18 cellular contexts compared by ENCODE assay signal in genomic region chr19:1136918-1137317, GRCh38. TPM values are rescaled to one million over a fixed set of nuclear protein-coding genes. Genes with fewer than 3 reads are reported as not detected.
DNase-seq lines count a peak whose midpoint lies in the region; ATAC-seq and TF ChIP-seq lines count a peak whose summit lies in the region.
"Had no signal": no experiment of that assay in that cellular context is flagged by ENCODE, and none has a peak within 500 bp of the region (broad histone marks: within the 10 kb centered on the region; RNA-seq: fewer than 3 reads in every experiment).

No MANE protein-coding gene starts in this region.

- H3K9ac ChIP-seq in mucosa of stomach (ENCODE audit: low read length) = peak overlapping the region; percentile 34

- H3K4me1 Mint-ChIP-seq in activated naive CD8-positive, alpha-beta T cell (ENCODE audit: low read depth) = peaks cover 2% of the 10 kb centered on the region
- peaks cover 13% of the 10 kb centered on the region for H3K4me1 Mint-ChIP-seq in activated naive CD8-positive, alpha-beta T cell treated with anti-CD3 and anti-CD28 coated beads for 36 hours
- H3K4me1 Mint-ChIP-seq in activated T-helper 17 cell treated with anti-CD3 and anti-CD28 coated beads, Interleukin-2, amount 50 U/mL, for 72 hours = peaks cover 5% of the 10 kb centered on the region
- H3K4me1 Mint-ChIP-seq in type B pancreatic cell (ENCODE audit: unreplicated experiment) = no peaks in the 10 kb centered on the region

- H3K9me3 ChIP-seq in mucosa of stomach (ENCODE audit: control insufficient read depth, low read length) = no peaks in the 10 kb centered on the region
- H3K9me3 ChIP-seq: HAP-1, MG63 had no signal

- ATAC-seq in activated T-helper 17 cell treated with anti-CD3 and anti-CD28 coated beads, Interleukin-2, amount 50 U/mL, for 72 hours (replicated peaks) = no peak
- no peak for ATAC-seq in HG02840 (IDR thresholded peaks at IDR 0.05; ENCODE audit: low FRiP score, unreplicated experiment)

- H3K9me3 Mint-ChIP-seq in activated naive CD8-positive, alpha-beta T cell (ENCODE audit: low read depth) = no peaks in the 10 kb centered on the region
- peaks cover 2% of the 10 kb centered on the region for H3K9me3 Mint-ChIP-seq in activated naive CD8-positive, alpha-beta T cell treated with anti-CD3 and anti-CD28 coated beads for 36 hours
- H3K9me3 Mint-ChIP-seq in activated T-helper 17 cell treated with anti-CD3 and anti-CD28 coated beads, Interleukin-2, amount 50 U/mL, for 72 hours = no peaks in the 10 kb centered on the region
- no peaks in the 10 kb centered on the region for H3K9me3 Mint-ChIP-seq in type B pancreatic cell

- no peak overlapping the region for H3K4me3 ChIP-seq in mucosa of stomach (ENCODE audit: low read length)
- H3K4me3 ChIP-seq: HAP-1, lung, MG63 had no signal

- H3K27me3 ChIP-seq in mucosa of stomach (ENCODE audit: control insufficient read depth, insufficient read depth, low read length) = no peaks in the 10 kb centered on the region
- H3K27me3 ChIP-seq: MG63 had no signal

- TF ChIP-seq CTCF in type B pancreatic cell (conservative IDR thresholded peaks at IDR 0.05) = no peak

- DNase-seq in activated naive CD8-positive, alpha-beta T cell treated with anti-CD3 and anti-CD28 coated beads for 36 hours = no peak
- no peak for DNase-seq in type B pancreatic cell (ENCODE audit: extremely low spot score, unreplicated experiment)
- DNase-seq in COLO829 (ENCODE audit: low spot score) = no peak
- DNase-seq in NCI-H345 treated with DMSO at 0.1 percent for 48 hours (lab: John Stamatoyannopoulos, UW; ENCODE audit: unreplicated experiment) = no peak
- DNase-seq: ACHN; activated CD4-positive, alpha-beta T cell treated with anti-CD3 and anti-CD28 coated beads for 48 hours; DND-41; IMR-90; MG63; NCI-H187; NCI-H446 treated with DMSO at 0.1 percent for 48 hours; stimulated activated CD4-positive, alpha-beta T cell treated with anti-CD3 and anti-CD28 coated beads, Interleukin-2, amount 100 ng/mL, for 48 hours had no signal

- H3K36me3 ChIP-seq in mucosa of stomach (ENCODE audit: control insufficient read depth, insufficient read depth, low read length) = no peaks in the 10 kb centered on the region
- H3K36me3 ChIP-seq: HAP-1 had no signal

- no peaks in the 10 kb centered on the region for H3K27me3 Mint-ChIP-seq in activated naive CD8-positive, alpha-beta T cell
- H3K27me3 Mint-ChIP-seq in activated naive CD8-positive, alpha-beta T cell treated with anti-CD3 and anti-CD28 coated beads for 36 hours = no peaks in the 10 kb centered on the region
- no peaks in the 10 kb centered on the region for H3K27me3 Mint-ChIP-seq in activated T-helper 17 cell treated with anti-CD3 and anti-CD28 coated beads, Interleukin-2, amount 50 U/mL, for 72 hours
- no peaks in the 10 kb centered on the region for H3K27me3 Mint-ChIP-seq in type B pancreatic cell

- H3K27ac Mint-ChIP-seq in activated naive CD8-positive, alpha-beta T cell = peak overlapping the region; percentile 89
- no peak overlapping the region for H3K27ac Mint-ChIP-seq in activated naive CD8-positive, alpha-beta T cell treated with anti-CD3 and anti-CD28 coated beads for 36 hours
- H3K27ac Mint-ChIP-seq in activated T-helper 17 cell treated with anti-CD3 and anti-CD28 coated beads, Interleukin-2, amount 50 U/mL, for 72 hours = peak overlapping the region; percentile 53
- H3K27ac Mint-ChIP-seq in type B pancreatic cell = peak overlapping the region; percentile 44

- H3K4me1 ChIP-seq in mucosa of stomach (ENCODE audit: control insufficient read depth, insufficient read depth, low read length) = peaks cover 39% of the 10 kb centered on the region
- H3K4me1 ChIP-seq: HAP-1 had no signal

- H3K4me3 Mint-ChIP-seq in activated naive CD8-positive, alpha-beta T cell = no peak overlapping the region
- no peak overlapping the region for H3K4me3 Mint-ChIP-seq in activated naive CD8-positive, alpha-beta T cell treated with anti-CD3 and anti-CD28 coated beads for 36 hours
- no peak overlapping the region for H3K4me3 Mint-ChIP-seq in activated T-helper 17 cell treated with anti-CD3 and anti-CD28 coated beads, Interleukin-2, amount 50 U/mL, for 72 hours
- no peak overlapping the region for H3K4me3 Mint-ChIP-seq in type B pancreatic cell

- peaks cover under 1% of the 10 kb centered on the region for H3K36me3 Mint-ChIP-seq in activated naive CD8-positive, alpha-beta T cell
- peaks cover 17% of the 10 kb centered on the region for H3K36me3 Mint-ChIP-seq in activated naive CD8-positive, alpha-beta T cell treated with anti-CD3 and anti-CD28 coated beads for 36 hours
- peaks cover 18% of the 10 kb centered on the region for H3K36me3 Mint-ChIP-seq in activated T-helper 17 cell treated with anti-CD3 and anti-CD28 coated beads, Interleukin-2, amount 50 U/mL, for 72 hours (ENCODE audit: low read depth)
- peaks cover 9% of the 10 kb centered on the region for H3K36me3 Mint-ChIP-seq in type B pancreatic cell

RNA-seq across cellular contexts. Expression of gene GPX4, which starts 33.1 kb away (rescaled TPM):
- total RNA-seq in activated naive CD8-positive, alpha-beta T cell treated with anti-CD3 and anti-CD28 coated beads for 36 hours = 100 to 1,000 TPM; 225 to 231 TPM
- total RNA-seq in activated T-helper 17 cell treated with anti-CD3 and anti-CD28 coated beads, Interleukin-2, amount 50 U/mL, for 72 hours = 100 to 1,000 TPM; 110 to 170 TPM
- total RNA-seq in type B pancreatic cell (ENCODE audit: low replicate concordance) = 174 and 204 TPM in 2 replicates

RNA-seq across cellular contexts. Expression of gene SBNO2, which starts 37.1 kb away (rescaled TPM):
- total RNA-seq in activated naive CD8-positive, alpha-beta T cell treated with anti-CD3 and anti-CD28 coated beads for 36 hours = 10 to 100 TPM; 50.5 to 51.6 TPM
- 100 to 1,000 TPM; 119 to 139 TPM for total RNA-seq in activated T-helper 17 cell treated with anti-CD3 and anti-CD28 coated beads, Interleukin-2, amount 50 U/mL, for 72 hours
- total RNA-seq in type B pancreatic cell (ENCODE audit: low replicate concordance) = 45.5 and 60.7 TPM in 2 replicates

RNA-seq across cellular contexts. Expression of gene POLR2E, which starts 41.7 kb away (rescaled TPM):
- total RNA-seq in activated naive CD8-positive, alpha-beta T cell treated with anti-CD3 and anti-CD28 coated beads for 36 hours = 100 to 1,000 TPM; 290 to 291 TPM
- 100 to 1,000 TPM; 155 to 248 TPM for total RNA-seq in activated T-helper 17 cell treated with anti-CD3 and anti-CD28 coated beads, Interleukin-2, amount 50 U/mL, for 72 hours
- 171 and 181 TPM in 2 replicates for total RNA-seq in type B pancreatic cell (ENCODE audit: low replicate concordance)
